17 cellular contexts compared by ENCODE assay signal in the genomic region with DNA sequence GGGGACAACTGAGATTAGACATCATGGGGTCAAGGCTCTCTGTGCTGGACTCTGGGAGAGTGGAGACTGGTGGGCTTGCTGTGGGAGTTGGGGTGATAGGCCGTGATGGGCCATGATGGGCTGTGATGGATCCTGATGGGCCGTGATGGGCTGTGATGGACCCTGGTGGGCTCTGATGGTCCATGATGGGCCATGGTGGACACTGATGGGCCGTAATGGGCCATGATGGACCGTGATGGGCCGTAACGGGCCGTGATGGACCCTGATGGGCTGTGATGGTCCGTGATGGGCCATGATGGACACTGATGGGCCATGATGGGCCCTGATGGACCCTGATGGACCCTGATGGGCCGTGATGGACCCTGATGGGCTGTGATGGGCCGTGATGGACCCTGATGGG.
"Had no signal": no experiment of that assay in that cellular context is flagged by ENCODE, and none has a peak within 500 bp of the region (broad histone marks: within the 10 kb centered on the region; RNA-seq: fewer than 3 reads in every experiment).

No MANE protein-coding gene starts in this region.

- H3K27ac ChIP-seq: ascending aorta, gastroesophageal sphincter, thyroid gland had no signal

- H3K4me3 ChIP-seq: ascending aorta, esophagus muscularis mucosa, gastroesophageal sphincter, heart right ventricle, thyroid gland had no signal

- H3K9me3 ChIP-seq: ascending aorta, esophagus muscularis mucosa, gastroesophageal sphincter, heart right ventricle, SK-N-SH, thyroid gland had no signal

- H3K4me1 ChIP-seq: ascending aorta had no signal

- H3K9me3 Mint-ChIP-seq: activated CD4-positive, alpha-beta T cell treated with anti-CD3 and anti-CD28 coated beads, Interleukin-2, amount 10 ng/mL, durations not matched to agents 7 days and 5 days; activated T-cell treated with anti-CD3 and anti-CD28 coated beads, Interleukin-2, amount 50 U/mL, for 72 hours; naive thymus-derived CD8-positive, alpha-beta T cell; T-cell had no signal

- H3K4me3 Mint-ChIP-seq: activated CD4-positive, alpha-beta T cell treated with anti-CD3 and anti-CD28 coated beads, Interleukin-2, amount 10 ng/mL, durations not matched to agents 7 days and 5 days; activated CD8-positive, alpha-beta T cell treated with anti-CD3 and anti-CD28 coated beads, Interleukin-2, amount 10 ng/mL, durations not matched to agents 7 days and 5 days; activated T-cell treated with anti-CD3 and anti-CD28 coated beads, Interleukin-2, amount 50 U/mL, for 72 hours; naive thymus-derived CD8-positive, alpha-beta T cell; T-cell had no signal

- H3K27me3 Mint-ChIP-seq: activated CD4-positive, alpha-beta T cell treated with anti-CD3 and anti-CD28 coated beads, Interleukin-2, amount 10 ng/mL, durations not matched to agents 7 days and 5 days; naive thymus-derived CD8-positive, alpha-beta T cell; T-cell had no signal

- H3K27ac Mint-ChIP-seq: activated CD4-positive, alpha-beta T cell treated with anti-CD3 and anti-CD28 coated beads, Interleukin-2, amount 10 ng/mL, durations not matched to agents 7 days and 5 days; activated CD8-positive, alpha-beta T cell treated with anti-CD3 and anti-CD28 coated beads, Interleukin-2, amount 10 ng/mL, durations not matched to agents 7 days and 5 days had no signal

- DNase-seq: activated CD4-positive, alpha-beta T cell treated with anti-CD3 and anti-CD28 coated beads, Interleukin-2, amount 10 ng/mL, durations not matched to agents 7 days and 5 days; activated CD8-positive, alpha-beta T cell treated with anti-CD3 and anti-CD28 coated beads, Interleukin-2, amount 10 ng/mL, durations not matched to agents 7 days and 5 days; activated T-cell treated with anti-CD3 and anti-CD28 coated beads, Interleukin-2, amount 50 U/mL, for 72 hours; dermis blood vessel endothelial cell; effector memory CD4-positive, alpha-beta T cell; kidney glomerular epithelial cell; mesendoderm; naive thymus-derived CD8-positive, alpha-beta T cell; stimulated activated naive CD4-positive, alpha-beta T cell treated with Interleukin-2 at 50 U/mL for 16 hours; T-cell; T-helper 9 cell had no signal

- H3K27me3 ChIP-seq: ascending aorta, esophagus muscularis mucosa, gastroesophageal sphincter, heart right ventricle, thyroid gland had no signal

- ATAC-seq: activated CD8-positive, alpha-beta T cell treated with anti-CD3 and anti-CD28 coated beads, Interleukin-2, amount 10 ng/mL, durations not matched to agents 7 days and 5 days; activated T-cell treated with anti-CD3 and anti-CD28 coated beads, Interleukin-2, amount 50 U/mL, for 72 hours; gastroesophageal sphincter; naive thymus-derived CD8-positive, alpha-beta T cell; T-cell had no signal
